1 cellular context compared by ENCODE assay signal in the genomic region with DNA sequence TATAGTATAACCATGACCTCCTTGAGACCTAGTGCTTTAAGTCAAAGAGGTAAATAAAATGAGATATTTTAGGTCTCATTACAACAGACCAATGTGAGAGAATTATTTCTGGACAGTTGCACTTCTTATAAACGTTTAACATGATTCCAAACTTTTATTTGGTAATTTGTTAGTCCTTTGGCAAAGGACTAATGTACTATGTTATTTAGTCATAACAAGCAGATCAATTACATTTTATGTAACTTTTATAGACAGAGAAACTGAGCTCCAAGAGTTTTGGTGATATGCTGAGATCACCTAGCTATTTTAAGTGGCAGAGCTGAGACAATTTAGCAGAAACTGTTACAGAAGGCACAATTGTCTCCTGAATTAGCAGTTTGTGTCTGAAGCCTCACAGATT.
TF ChIP-seq lines count a peak whose summit lies in the region.

No MANE protein-coding gene starts in this region.

TF ChIP-seq in HEK293, 187 proteins besides CTCF, POLR2A, EP300 and RAD21 (continued from another document and continues in another):
- TF ChIP-seq, protein P1, sequence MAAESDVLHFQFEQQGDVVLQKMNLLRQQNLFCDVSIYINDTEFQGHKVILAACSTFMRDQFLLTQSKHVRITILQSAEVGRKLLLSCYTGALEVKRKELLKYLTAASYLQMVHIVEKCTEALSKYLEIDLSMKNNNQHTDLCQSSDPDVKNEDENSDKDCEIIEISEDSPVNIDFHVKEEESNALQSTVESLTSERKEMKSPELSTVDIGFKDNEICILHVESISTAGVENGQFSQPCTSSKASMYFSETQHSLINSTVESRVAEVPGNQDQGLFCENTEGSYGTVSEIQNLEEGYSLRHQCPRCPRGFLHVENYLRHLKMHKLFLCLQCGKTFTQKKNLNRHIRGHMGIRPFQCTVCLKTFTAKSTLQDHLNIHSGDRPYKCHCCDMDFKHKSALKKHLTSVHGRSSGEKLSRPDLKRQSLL (tag by site-specific recombination; IDR thresholded peaks at IDR 0.05): no peak
- 0 out of 2 replicates have a peak, but pooled peaks have one; percentile 6 for TF ChIP-seq ZNF664 (tag by site-specific recombination; IDR thresholded peaks at IDR 0.05)
- no peak for TF ChIP-seq ZNF433 (tag by site-specific recombination; IDR thresholded peaks at IDR 0.05; ENCODE audit: low read depth)
- no peak for TF ChIP-seq BCL11A (tag by site-specific recombination; IDR thresholded peaks at IDR 0.05; ENCODE audit: low read depth)
- TF ChIP-seq ZNF843 (tag by site-specific recombination; IDR thresholded peaks at IDR 0.05): peak; percentile 71
- no peak for TF ChIP-seq ZNF155 (tag by site-specific recombination; IDR thresholded peaks at IDR 0.05)
- TF ChIP-seq, protein P2, sequence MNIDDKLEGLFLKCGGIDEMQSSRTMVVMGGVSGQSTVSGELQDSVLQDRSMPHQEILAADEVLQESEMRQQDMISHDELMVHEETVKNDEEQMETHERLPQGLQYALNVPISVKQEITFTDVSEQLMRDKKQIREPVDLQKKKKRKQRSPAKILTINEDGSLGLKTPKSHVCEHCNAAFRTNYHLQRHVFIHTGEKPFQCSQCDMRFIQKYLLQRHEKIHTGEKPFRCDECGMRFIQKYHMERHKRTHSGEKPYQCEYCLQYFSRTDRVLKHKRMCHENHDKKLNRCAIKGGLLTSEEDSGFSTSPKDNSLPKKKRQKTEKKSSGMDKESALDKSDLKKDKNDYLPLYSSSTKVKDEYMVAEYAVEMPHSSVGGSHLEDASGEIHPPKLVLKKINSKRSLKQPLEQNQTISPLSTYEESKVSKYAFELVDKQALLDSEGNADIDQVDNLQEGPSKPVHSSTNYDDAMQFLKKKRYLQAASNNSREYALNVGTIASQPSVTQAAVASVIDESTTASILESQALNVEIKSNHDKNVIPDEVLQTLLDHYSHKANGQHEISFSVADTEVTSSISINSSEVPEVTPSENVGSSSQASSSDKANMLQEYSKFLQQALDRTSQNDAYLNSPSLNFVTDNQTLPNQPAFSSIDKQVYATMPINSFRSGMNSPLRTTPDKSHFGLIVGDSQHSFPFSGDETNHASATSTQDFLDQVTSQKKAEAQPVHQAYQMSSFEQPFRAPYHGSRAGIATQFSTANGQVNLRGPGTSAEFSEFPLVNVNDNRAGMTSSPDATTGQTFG (tag by site-specific recombination; IDR thresholded peaks at IDR 0.05; ENCODE audit: borderline replicate concordance): no peak
- TF ChIP-seq ZNF175 (tag by site-specific recombination; IDR thresholded peaks at IDR 0.05): no peak
- TF ChIP-seq, protein P3, sequence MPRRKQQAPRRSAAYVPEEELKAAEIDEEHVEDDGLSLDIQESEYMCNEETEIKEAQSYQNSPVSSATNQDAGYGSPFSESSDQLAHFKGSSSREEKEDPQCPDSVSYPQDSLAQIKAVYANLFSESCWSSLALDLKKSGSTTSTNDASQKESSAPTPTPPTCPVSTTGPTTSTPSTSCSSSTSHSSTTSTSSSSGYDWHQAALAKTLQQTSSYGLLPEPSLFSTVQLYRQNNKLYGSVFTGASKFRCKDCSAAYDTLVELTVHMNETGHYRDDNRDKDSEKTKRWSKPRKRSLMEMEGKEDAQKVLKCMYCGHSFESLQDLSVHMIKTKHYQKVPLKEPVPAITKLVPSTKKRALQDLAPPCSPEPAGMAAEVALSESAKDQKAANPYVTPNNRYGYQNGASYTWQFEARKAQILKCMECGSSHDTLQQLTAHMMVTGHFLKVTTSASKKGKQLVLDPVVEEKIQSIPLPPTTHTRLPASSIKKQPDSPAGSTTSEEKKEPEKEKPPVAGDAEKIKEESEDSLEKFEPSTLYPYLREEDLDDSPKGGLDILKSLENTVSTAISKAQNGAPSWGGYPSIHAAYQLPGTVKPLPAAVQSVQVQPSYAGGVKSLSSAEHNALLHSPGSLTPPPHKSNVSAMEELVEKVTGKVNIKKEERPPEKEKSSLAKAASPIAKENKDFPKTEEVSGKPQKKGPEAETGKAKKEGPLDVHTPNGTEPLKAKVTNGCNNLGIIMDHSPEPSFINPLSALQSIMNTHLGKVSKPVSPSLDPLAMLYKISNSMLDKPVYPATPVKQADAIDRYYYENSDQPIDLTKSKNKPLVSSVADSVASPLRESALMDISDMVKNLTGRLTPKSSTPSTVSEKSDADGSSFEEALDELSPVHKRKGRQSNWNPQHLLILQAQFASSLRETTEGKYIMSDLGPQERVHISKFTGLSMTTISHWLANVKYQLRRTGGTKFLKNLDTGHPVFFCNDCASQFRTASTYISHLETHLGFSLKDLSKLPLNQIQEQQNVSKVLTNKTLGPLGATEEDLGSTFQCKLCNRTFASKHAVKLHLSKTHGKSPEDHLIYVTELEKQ (tag by site-specific recombination; IDR thresholded peaks at IDR 0.05; ENCODE audit: borderline replicate concordance): no peak
- TF ChIP-seq IKZF3 (tag by site-specific recombination; IDR thresholded peaks at IDR 0.05): no peak
- no peak for TF ChIP-seq ZNF629 (tag by site-specific recombination; IDR thresholded peaks at IDR 0.05)
- TF ChIP-seq ZNF138 (tag by site-specific recombination; IDR thresholded peaks at IDR 0.05; ENCODE audit: borderline replicate concordance): no peak
- TF ChIP-seq ZNF121 (tag by site-specific recombination; IDR thresholded peaks at IDR 0.05): no peak
- TF ChIP-seq ZNF529 (tag by site-specific recombination; IDR thresholded peaks at IDR 0.05; ENCODE audit: insufficient replicate concordance): no peak
- no peak for TF ChIP-seq ZNF76 (tag by site-specific recombination; IDR thresholded peaks at IDR 0.05; ENCODE audit: borderline replicate concordance, low read depth)
- peak; percentile 44 for TF ChIP-seq FEZF1 (tag by site-specific recombination; IDR thresholded peaks at IDR 0.05)
- TF ChIP-seq ZNF692 (tag by site-specific recombination; IDR thresholded peaks at IDR 0.05): no peak
- peak; percentile 69 for TF ChIP-seq PRDM6 (tag by site-specific recombination; IDR thresholded peaks at IDR 0.05)
- TF ChIP-seq, protein P4, sequence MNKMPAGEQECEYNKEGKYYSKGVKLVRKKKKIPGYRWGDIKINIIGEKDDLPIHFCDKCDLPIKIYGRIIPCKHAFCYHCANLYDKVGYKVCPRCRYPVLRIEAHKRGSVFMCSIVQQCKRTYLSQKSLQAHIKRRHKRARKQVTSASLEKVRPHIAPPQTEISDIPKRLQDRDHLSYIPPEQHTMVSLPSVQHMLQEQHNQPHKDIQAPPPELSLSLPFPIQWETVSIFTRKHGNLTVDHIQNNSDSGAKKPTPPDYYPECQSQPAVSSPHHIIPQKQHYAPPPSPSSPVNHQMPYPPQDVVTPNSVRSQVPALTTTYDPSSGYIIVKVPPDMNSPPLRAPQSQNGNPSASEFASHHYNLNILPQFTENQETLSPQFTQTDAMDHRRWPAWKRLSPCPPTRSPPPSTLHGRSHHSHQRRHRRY (tag by site-specific recombination; IDR thresholded peaks at IDR 0.05): no peak
- TF ChIP-seq ZNF366 (tag by site-specific recombination; conservative IDR thresholded peaks at IDR 0.05): peak; percentile 32; the same call in 1 of the 2 replicates
- no peak for TF ChIP-seq ZNF704 (tag by site-specific recombination; IDR thresholded peaks at IDR 0.05)
- no peak for TF ChIP-seq PRDM10 (tag by site-specific recombination; IDR thresholded peaks at IDR 0.05)
- no peak for TF ChIP-seq ZNF776 (tag by site-specific recombination; IDR thresholded peaks at IDR 0.05; ENCODE audit: borderline replicate concordance)
- no peak for TF ChIP-seq BCL6B (tag by site-specific recombination; IDR thresholded peaks at IDR 0.05)
- TF ChIP-seq, protein P5, sequence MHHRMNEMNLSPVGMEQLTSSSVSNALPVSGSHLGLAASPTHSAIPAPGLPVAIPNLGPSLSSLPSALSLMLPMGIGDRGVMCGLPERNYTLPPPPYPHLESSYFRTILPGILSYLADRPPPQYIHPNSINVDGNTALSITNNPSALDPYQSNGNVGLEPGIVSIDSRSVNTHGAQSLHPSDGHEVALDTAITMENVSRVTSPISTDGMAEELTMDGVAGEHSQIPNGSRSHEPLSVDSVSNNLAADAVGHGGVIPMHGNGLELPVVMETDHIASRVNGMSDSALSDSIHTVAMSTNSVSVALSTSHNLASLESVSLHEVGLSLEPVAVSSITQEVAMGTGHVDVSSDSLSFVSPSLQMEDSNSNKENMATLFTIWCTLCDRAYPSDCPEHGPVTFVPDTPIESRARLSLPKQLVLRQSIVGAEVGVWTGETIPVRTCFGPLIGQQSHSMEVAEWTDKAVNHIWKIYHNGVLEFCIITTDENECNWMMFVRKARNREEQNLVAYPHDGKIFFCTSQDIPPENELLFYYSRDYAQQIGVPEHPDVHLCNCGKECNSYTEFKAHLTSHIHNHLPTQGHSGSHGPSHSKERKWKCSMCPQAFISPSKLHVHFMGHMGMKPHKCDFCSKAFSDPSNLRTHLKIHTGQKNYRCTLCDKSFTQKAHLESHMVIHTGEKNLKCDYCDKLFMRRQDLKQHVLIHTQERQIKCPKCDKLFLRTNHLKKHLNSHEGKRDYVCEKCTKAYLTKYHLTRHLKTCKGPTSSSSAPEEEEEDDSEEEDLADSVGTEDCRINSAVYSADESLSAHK (tag by site-specific recombination; IDR thresholded peaks at IDR 0.05): no peak
- TF ChIP-seq ZNF114 (tag by site-specific recombination; IDR thresholded peaks at IDR 0.05): no peak
- no peak for TF ChIP-seq ZNF10 (tag by site-specific recombination; IDR thresholded peaks at IDR 0.05)
- no peak for TF ChIP-seq ZNF24 (tag by site-specific recombination; IDR thresholded peaks at IDR 0.05)
- no peak for TF ChIP-seq REPIN1 (tag by site-specific recombination; IDR thresholded peaks at IDR 0.05; ENCODE audit: low read depth)
- TF ChIP-seq SALL2 (tag by site-specific recombination; IDR thresholded peaks at IDR 0.05; ENCODE audit: borderline replicate concordance): no peak
- TF ChIP-seq ZNF350 (tag by site-specific recombination; IDR thresholded peaks at IDR 0.05): no peak
